6 cellular contexts compared by ENCODE assay signal in genomic region chr11:64285885-64286800, GRCh38. TPM values are rescaled to one million over a fixed set of nuclear protein-coding genes. Genes with fewer than 3 reads are reported as not detected.
DNase-seq lines count a peak whose midpoint lies in the region; ATAC-seq and TF ChIP-seq lines count a peak whose summit lies in the region.

No MANE protein-coding gene starts in this region.

- H3K27ac ChIP-seq in SU-DHL-6 (ENCODE audit: low read depth, low read length) (peak overlapping the region; percentile 36; the same call in 1 of the 2 replicates), iPS-18a (ENCODE audit: low read length) (no peak overlapping the region)

- ATAC-seq in GM19397 (IDR thresholded peaks at IDR 0.05; ENCODE audit: unreplicated experiment): no peak

- H3K4me2 ChIP-seq in SU-DHL-6 (ENCODE audit: low read depth, low read length, poor library complexity, severe bottlenecking): peak overlapping the region; percentile 99

- H2AFZ ChIP-seq in SU-DHL-6 (ENCODE audit: low read depth, low read length, severe bottlenecking): peak overlapping the region; percentile 35

- TF ChIP-seq CTCF in SU-DHL-6 (IDR thresholded peaks at IDR 0.05; ENCODE audit: insufficient read depth, low read length, poor library complexity, severe bottlenecking): no peak

- peaks cover 3% of the 10 kb centered on the region for H3K4me1 ChIP-seq in iPS-18a (ENCODE audit: control insufficient read depth, low read depth, low read length)

- H3K36me3 ChIP-seq in SU-DHL-6 (ENCODE audit: low read length) (no peaks in the 10 kb centered on the region), iPS-18a (ENCODE audit: control insufficient read depth, low read depth, low read length) (no peaks in the 10 kb centered on the region)

- H3K9ac ChIP-seq in SU-DHL-6 (ENCODE audit: low read length) (peak overlapping the region; percentile 95), iPS-18a (ENCODE audit: low read length) (no peak overlapping the region)

- no peaks in the 10 kb centered on the region for H3K9me2 ChIP-seq in SU-DHL-6 (replicated peaks; ENCODE audit: insufficient read depth, low read length)

- no peaks in the 10 kb centered on the region for H3K9me3 ChIP-seq in SU-DHL-6 (ENCODE audit: insufficient read depth, low read length)
- no peaks in the 10 kb centered on the region for H3K9me3 ChIP-seq in iPS-18a (ENCODE audit: control insufficient read depth, low read depth, low read length)

- peak overlapping the region; percentile 84 for H3K4me3 ChIP-seq in SU-DHL-6 (ENCODE audit: insufficient read depth, low read length, poor library complexity, severe bottlenecking)
- peak overlapping the region; percentile 85 for H3K4me3 ChIP-seq in iPS-18a (ENCODE audit: low read length)

- no peaks in the 10 kb centered on the region for H4K20me1 ChIP-seq in SU-DHL-6 (ENCODE audit: low read depth, low read length)

- peak; percentile 48 for DNase-seq in activated CD4-positive, CD25-positive, alpha-beta regulatory T cell treated with anti-CD3 and anti-CD28 coated beads, Interleukin-2, amount 50 U/mL, for 72 hours
- DNase-seq in activated CD4-positive, CD25-positive, alpha-beta regulatory T cell (lab: John Stamatoyannopoulos, UW): no peak
- DNase-seq in SK-N-DZ (ENCODE audit: low spot score): no peak

- 0 out of 2 replicates have a peak, but pooled peaks cover 4% of the 10 kb centered on the region for H3K79me2 ChIP-seq in SU-DHL-6 (ENCODE audit: insufficient read depth, low read length)

- peaks cover 4% of the 10 kb centered on the region; the same call in 1 of the 2 replicates for H3F3A ChIP-seq in SU-DHL-6 (ENCODE audit: insufficient read depth)

- H3K27me3 ChIP-seq in SU-DHL-6 (ENCODE audit: low read length) (no peaks in the 10 kb centered on the region), iPS-18a (ENCODE audit: control insufficient read depth, insufficient read depth, low read length) (peaks cover 22% of the 10 kb centered on the region)

RNA-seq across cellular contexts. Expression of gene GPR137, which starts 0.5 kb away (rescaled TPM):
- polyA plus RNA-seq in SK-N-DZ (2014; cell fraction: cytosol; rRNA removed): 20.8 and 22.1 TPM in 2 replicates
- polyA plus RNA-seq in SK-N-DZ (2014; cell fraction: nucleus; rRNA removed): 55.0 and 61.0 TPM in 2 replicates

RNA-seq across cellular contexts. Expression of gene BAD, which starts 1.7 kb away (rescaled TPM):
- 80.2 and 90.6 TPM in 2 replicates for polyA plus RNA-seq in SK-N-DZ (2014; cell fraction: cytosol; rRNA removed)
- polyA plus RNA-seq in SK-N-DZ (2014; cell fraction: nucleus; rRNA removed): 35.0 and 69.2 TPM in 2 replicates

RNA-seq across cellular contexts. Expression of gene KCNK4, which starts 5.0 kb away (rescaled TPM):
- polyA plus RNA-seq in SK-N-DZ (2014; cell fraction: cytosol; rRNA removed): not detected in 2 replicates
- polyA plus RNA-seq in SK-N-DZ (2014; cell fraction: nucleus; rRNA removed): 0.91 and 1.3 TPM in 2 replicates

RNA-seq across cellular contexts. Expression of gene CATSPERZ, which starts 14.0 kb away (rescaled TPM):
- polyA plus RNA-seq in SK-N-DZ (2014; cell fraction: cytosol; rRNA removed): not detected in 2 replicates
- 0.50 TPM in 1 of 2 replicates, not detected in the other for polyA plus RNA-seq in SK-N-DZ (2014; cell fraction: nucleus; rRNA removed)

RNA-seq across cellular contexts. Expression of gene ESRRA, which starts 19.2 kb away (rescaled TPM):
- polyA plus RNA-seq in SK-N-DZ (2014; cell fraction: cytosol; rRNA removed): 23.4 and 50.2 TPM in 2 replicates
- 37.5 and 48.3 TPM in 2 replicates for polyA plus RNA-seq in SK-N-DZ (2014; cell fraction: nucleus; rRNA removed)
